Comparison of ENCODE assay signal across 18 cellular contexts in the genomic region with DNA sequence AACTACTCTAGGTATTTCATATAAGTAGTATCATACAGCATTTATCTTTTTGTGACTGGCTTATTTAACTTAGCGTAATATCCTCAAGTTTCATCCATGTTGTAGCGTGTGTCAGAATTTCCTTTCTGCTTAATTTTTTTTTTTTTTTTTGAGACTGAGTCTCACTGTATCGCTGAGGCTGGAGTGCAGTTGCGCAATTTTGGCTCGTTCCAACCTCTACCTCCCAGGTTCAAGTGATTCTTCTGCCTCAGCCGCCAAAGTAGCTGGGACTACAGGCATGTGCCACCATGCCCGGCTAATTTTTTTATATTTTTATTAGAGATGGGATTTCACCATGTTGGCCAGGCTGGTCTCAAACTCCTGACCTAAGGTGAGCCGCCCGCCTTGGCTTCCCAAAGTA. TPM values are rescaled to one million over a fixed set of nuclear protein-coding genes. Genes with fewer than 3 reads are reported as not detected.
DNase-seq lines count a peak whose midpoint lies in the region; ATAC-seq and TF ChIP-seq lines count a peak whose summit lies in the region.
"Had no signal": no experiment of that assay in that cellular context is flagged by ENCODE, and none has a peak within 500 bp of the region (broad histone marks: within the 10 kb centered on the region; RNA-seq: fewer than 3 reads in every experiment).

No MANE protein-coding gene starts in this region.

- no peaks in the 10 kb centered on the region for H3K79me2 ChIP-seq in mammary epithelial cell (ENCODE audit: insufficient read depth, low read length)

- POLR2A ChIA-PET in MCF 10A (lab: Yijun Ruan, JAX) = no interaction called here

- dilution Hi-C loops in mammary epithelial cell (cut with HindIII; ENCODE audit: low sequenced_read_pairs) = no loop called here

- no peaks in the 10 kb centered on the region for H3K27me3 ChIP-seq in mammary epithelial cell (ENCODE audit: insufficient read depth, low read length)
- H3K27me3 ChIP-seq: BLaER1 had no signal

- CTCF ChIA-PET in MCF 10A (lab: Yijun Ruan, JAX) = no interaction called here
- CTCF ChIA-PET in mammary epithelial cell (lab: Charles Lee; ENCODE audit: low non-redundant PET) = interaction anchor here (0.6 kb wide), 1 partner anchor 101 kb away, joined by 3 read pairs; no protein-coding TSS in a partner anchor

- no peak overlapping the region for H3K27ac ChIP-seq in mammary epithelial cell (ENCODE audit: insufficient read depth, low read depth, low read length)
- H3K27ac ChIP-seq: BLaER1, HL-60 had no signal

- H3K4me1 ChIP-seq in mammary epithelial cell (ENCODE audit: insufficient read depth, low read length) = no peaks in the 10 kb centered on the region
- H3K4me1 ChIP-seq: BLaER1 had no signal

- ATAC-seq in GM21381 (IDR thresholded peaks at IDR 0.05; ENCODE audit: unreplicated experiment) = no peak

- H3K36me3 ChIP-seq in mammary epithelial cell (ENCODE audit: insufficient read depth, low read length) = no peaks in the 10 kb centered on the region

- TF ChIP-seq CTCF in MCF 10A (IDR thresholded peaks at IDR 0.05; ENCODE audit: unreplicated experiment) (no peak), mammary epithelial cell (conservative IDR thresholded peaks at IDR 0.05 in 1 of 2, IDR thresholded peaks at IDR 0.05 in 1 of 2; ENCODE audit: extremely low read depth in 1 of 2, insufficient read depth in 1 of 2, low read depth in 1 of 2, low read length in 2 of 2) (no peak), NB4 (IDR thresholded peaks at IDR 0.05; ENCODE audit: low read depth, low read length) (no peak), epithelial cell of esophagus (IDR thresholded peaks at IDR 0.05; ENCODE audit: insufficient read depth, low read depth, low read length, missing control alignments) (no peak), progenitor cell of endocrine pancreas (IDR thresholded peaks at IDR 0.05; ENCODE audit: unreplicated experiment) (no peak)

- no peak overlapping the region for H3K9ac ChIP-seq in mammary epithelial cell (ENCODE audit: insufficient read depth, low read length)
- H3K9ac ChIP-seq: BLaER1 had no signal

- H3K36me3 Mint-ChIP-seq in MCF 10A (ENCODE audit: insufficient read depth, unreplicated experiment) = peaks cover 30% of the 10 kb centered on the region
- H3K36me3 Mint-ChIP-seq in progenitor cell of endocrine pancreas (ENCODE audit: insufficient read depth) = peaks cover 16% of the 10 kb centered on the region

- no peaks in the 10 kb centered on the region for H3K9me3 ChIP-seq in mammary epithelial cell (replicated peaks; ENCODE audit: insufficient read depth, low read length)
- H3K9me3 ChIP-seq: BLaER1 had no signal

- intact Hi-C loops in MCF 10A (cut with micrococcal nuclease) = no loop called here
- intact Hi-C loops in mammary epithelial cell (cut with micrococcal nuclease) = no loop called here

- H3K4me3 Mint-ChIP-seq in MCF 10A (ENCODE audit: unreplicated experiment) (no peak overlapping the region), progenitor cell of endocrine pancreas (ENCODE audit: low read depth) (no peak overlapping the region)
- H3K4me3 Mint-ChIP-seq: CD14-positive monocyte; CD4-positive, alpha-beta memory T cell; IgD-negative memory B cell had no signal

- no peak overlapping the region for H3K4me2 ChIP-seq in mammary epithelial cell (ENCODE audit: insufficient read depth, low read depth, low read length)
- H3K4me2 ChIP-seq: BLaER1 had no signal

- no peaks in the 10 kb centered on the region for H3K9me3 Mint-ChIP-seq in MCF 10A (ENCODE audit: unreplicated experiment)
- H3K9me3 Mint-ChIP-seq in progenitor cell of endocrine pancreas (ENCODE audit: low read depth) = no peaks in the 10 kb centered on the region

- H3K4me3 ChIP-seq in mammary epithelial cell (replicated peaks in 1 of 3; ENCODE audit: insufficient read depth in 1 of 3, low read depth in 2 of 3, low read length in 3 of 3) (no peak overlapping the region), NB4 (ENCODE audit: low read depth, low read length) (no peak overlapping the region), epithelial cell of esophagus (ENCODE audit: low read length) (no peak overlapping the region)
- H3K4me3 ChIP-seq: BLaER1 had no signal

- H3K27ac Mint-ChIP-seq in MCF 10A (ENCODE audit: low read depth, unreplicated experiment) = no peak overlapping the region
- H3K27ac Mint-ChIP-seq in progenitor cell of endocrine pancreas = peak overlapping the region; percentile 1
- H3K27ac Mint-ChIP-seq: CD14-positive monocyte, IgD-negative memory B cell had no signal

- no peaks in the 10 kb centered on the region for H3K27me3 Mint-ChIP-seq in MCF 10A (ENCODE audit: insufficient read depth, unreplicated experiment)
- no peaks in the 10 kb centered on the region for H3K27me3 Mint-ChIP-seq in progenitor cell of endocrine pancreas
- H3K27me3 Mint-ChIP-seq: CD4-positive, alpha-beta memory T cell; IgD-negative memory B cell had no signal

- BruUV-seq in MCF 10A (replicated peaks; lab: Mats Ljungman, UMichigan) = no TSS peak
- BruUV-seq in mammary epithelial cell (replicated peaks; lab: Mats Ljungman, UMichigan) = no TSS peak

- no peaks in the 10 kb centered on the region for H4K20me1 ChIP-seq in mammary epithelial cell (ENCODE audit: insufficient read depth, low read length)
- H4K20me1 ChIP-seq: BLaER1 had no signal

- TF ChIP-seq POLR2A in NB4 (IDR thresholded peaks at IDR 0.05; ENCODE audit: extremely low read depth, insufficient read length) = no peak

- WGBS in mammary epithelial cell (ENCODE audit: low coverage, missing lambda C conversion rate) = 84% methylated on average over 6 of the region's 9 CpGs

- H3K4me1 Mint-ChIP-seq in MCF 10A (ENCODE audit: insufficient read depth, unreplicated experiment) (peaks cover 3% of the 10 kb centered on the region), progenitor cell of endocrine pancreas (ENCODE audit: low read depth) (no peaks in the 10 kb centered on the region)
- H3K4me1 Mint-ChIP-seq: CD4-positive, alpha-beta memory T cell; IgD-negative memory B cell had no signal

- no peak overlapping the region for H2AFZ ChIP-seq in mammary epithelial cell (ENCODE audit: low read depth, low read length)

- in situ Hi-C loops in mammary epithelial cell (cut with MboI; ENCODE audit: low sequenced_read_pairs in 2 of 2) = no loop called here

- peak; percentile 57 for DNase-seq in MCF 10A (ENCODE audit: unreplicated experiment)
- no peak for DNase-seq in mammary epithelial cell
- peak; percentile 15 for DNase-seq in NB4 (ENCODE audit: low read depth)
- peak; percentile 49 for DNase-seq in epithelial cell of esophagus (ENCODE audit: low read depth)
- no peak for DNase-seq in progenitor cell of endocrine pancreas (ENCODE audit: low spot score, unreplicated experiment)
- no peak for DNase-seq in activated CD4-positive, CD25-positive, alpha-beta regulatory T cell treated with anti-CD3 and anti-CD28 coated beads, Interleukin-2, amount 50 U/mL, for 72 hours
- no peak for DNase-seq in kidney glomerular epithelial cell (lab: John Stamatoyannopoulos, UW)
- DNase-seq: 8988T, DMS153, DMS79, GDM1, HCEC 1CT had no signal

RNA-seq across cellular contexts. Expression of a gene that starts 28.9 kb away (rescaled TPM):
- total RNA-seq in MCF 10A (2022) (43.3 and 46.3 TPM in 2 replicates), mammary epithelial cell (10 to 100 TPM; 15.7 to 30.5 TPM), progenitor cell of endocrine pancreas (52.7 and 59.0 TPM in 2 replicates)
- polyA plus RNA-seq in mammary epithelial cell = 17.0 TPM
- 33.6 TPM for polyA minus RNA-seq in mammary epithelial cell

RNA-seq across cellular contexts. Expression of a gene that starts 40.5 kb away (rescaled TPM):
- 18.5 and 33.0 TPM in 2 replicates for total RNA-seq in MCF 10A (2022)
- total RNA-seq in mammary epithelial cell = 10 to 100 TPM; 10.2 to 14.5 TPM
- 3.6 TPM for polyA plus RNA-seq in mammary epithelial cell
- 22.3 TPM for polyA minus RNA-seq in mammary epithelial cell
- total RNA-seq in progenitor cell of endocrine pancreas = 27.7 and 29.9 TPM in 2 replicates

Comparison
In these comparisons a context has a peak if more than half of its experiments do, and no peak if none do; other contexts are left out.
1. DNase-seq: peak in MCF 10A (single experiment), NB4 (single experiment) and epithelial cell of esophagus (single experiment); none in mammary epithelial cell (single experiment), progenitor cell of endocrine pancreas (single experiment), activated CD4-positive, CD25-positive, alpha-beta regulatory T cell treated with anti-CD3 and anti-CD28 coated beads, Interleukin-2, amount 50 U/mL, for 72 hours (single experiment) and kidney glomerular epithelial cell (single experiment).